1 cellular context compared by ENCODE assay signal in the genomic region with DNA sequence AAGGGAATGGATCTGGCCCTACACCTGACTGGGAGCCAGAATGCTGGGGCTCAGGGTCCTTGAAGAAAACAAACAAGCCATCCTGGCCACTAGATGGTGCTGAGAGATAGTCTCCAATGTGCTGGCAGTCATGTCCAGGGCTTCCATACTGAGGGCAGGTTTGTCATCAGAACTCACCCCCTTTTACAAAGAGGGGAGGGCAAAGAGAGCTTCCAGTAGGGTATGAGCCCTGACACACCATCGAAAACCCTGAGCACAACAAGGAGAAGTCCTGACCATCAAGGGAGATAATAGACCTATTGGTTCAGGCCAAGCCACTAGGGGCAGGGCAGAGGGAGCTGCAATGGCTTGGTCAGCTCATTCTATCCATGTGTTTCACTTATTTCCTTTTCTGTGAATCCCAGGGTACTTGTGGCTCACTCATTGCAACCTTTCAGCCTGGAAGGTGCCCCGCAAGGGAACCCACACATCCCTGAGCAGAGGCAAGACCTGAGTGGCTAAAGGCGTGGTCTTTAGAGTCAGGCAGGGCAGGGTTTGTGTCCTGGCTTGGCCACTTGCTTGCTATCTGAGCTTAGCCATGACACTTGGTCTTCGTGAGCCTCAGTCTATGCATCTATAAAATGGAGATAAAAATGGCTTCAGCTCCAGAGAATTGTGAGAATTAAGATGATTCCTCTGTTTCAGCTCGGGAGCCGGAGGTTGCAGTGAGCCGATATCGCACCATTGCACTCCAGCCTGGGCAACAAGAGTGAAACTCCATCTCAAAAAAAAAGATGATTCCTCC.
TF ChIP-seq lines count a peak whose summit lies in the region.

No MANE protein-coding gene starts in this region.

TF ChIP-seq in HepG2, 621 proteins besides CTCF, POLR2A, EP300 and RAD21 (continued from another document and continues in another):
- TF ChIP-seq, protein P1, sequence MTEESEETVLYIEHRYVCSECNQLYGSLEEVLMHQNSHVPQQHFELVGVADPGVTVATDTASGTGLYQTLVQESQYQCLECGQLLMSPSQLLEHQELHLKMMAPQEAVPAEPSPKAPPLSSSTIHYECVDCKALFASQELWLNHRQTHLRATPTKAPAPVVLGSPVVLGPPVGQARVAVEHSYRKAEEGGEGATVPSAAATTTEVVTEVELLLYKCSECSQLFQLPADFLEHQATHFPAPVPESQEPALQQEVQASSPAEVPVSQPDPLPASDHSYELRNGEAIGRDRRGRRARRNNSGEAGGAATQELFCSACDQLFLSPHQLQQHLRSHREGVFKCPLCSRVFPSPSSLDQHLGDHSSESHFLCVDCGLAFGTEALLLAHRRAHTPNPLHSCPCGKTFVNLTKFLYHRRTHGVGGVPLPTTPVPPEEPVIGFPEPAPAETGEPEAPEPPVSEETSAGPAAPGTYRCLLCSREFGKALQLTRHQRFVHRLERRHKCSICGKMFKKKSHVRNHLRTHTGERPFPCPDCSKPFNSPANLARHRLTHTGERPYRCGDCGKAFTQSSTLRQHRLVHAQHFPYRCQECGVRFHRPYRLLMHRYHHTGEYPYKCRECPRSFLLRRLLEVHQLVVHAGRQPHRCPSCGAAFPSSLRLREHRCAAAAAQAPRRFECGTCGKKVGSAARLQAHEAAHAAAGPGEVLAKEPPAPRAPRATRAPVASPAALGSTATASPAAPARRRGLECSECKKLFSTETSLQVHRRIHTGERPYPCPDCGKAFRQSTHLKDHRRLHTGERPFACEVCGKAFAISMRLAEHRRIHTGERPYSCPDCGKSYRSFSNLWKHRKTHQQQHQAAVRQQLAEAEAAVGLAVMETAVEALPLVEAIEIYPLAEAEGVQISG (CRISPR knock-in tag; IDR thresholded peaks at IDR 0.05): peak; percentile 72
- TF ChIP-seq ZSCAN22 (CRISPR knock-in tag; IDR thresholded peaks at IDR 0.05): no peak
- no peak for TF ChIP-seq ETV6 (CRISPR knock-in tag; conservative IDR thresholded peaks at IDR 0.05)
- peak; percentile 31; the same call in 1 of the 2 replicates for TF ChIP-seq GATAD1 (CRISPR knock-in tag; IDR thresholded peaks at IDR 0.05)
- no peak for TF ChIP-seq PCBP2 (optimal IDR thresholded peaks at IDR 0.05; ENCODE audit: low read depth, low read length, poor library complexity, severe bottlenecking)
- no peak for TF ChIP-seq RFX1 (IDR thresholded peaks at IDR 0.05)
- TF ChIP-seq NR2C2 (CRISPR knock-in tag; IDR thresholded peaks at IDR 0.05; ENCODE audit: borderline replicate concordance): no peak
- TF ChIP-seq, protein P2, sequence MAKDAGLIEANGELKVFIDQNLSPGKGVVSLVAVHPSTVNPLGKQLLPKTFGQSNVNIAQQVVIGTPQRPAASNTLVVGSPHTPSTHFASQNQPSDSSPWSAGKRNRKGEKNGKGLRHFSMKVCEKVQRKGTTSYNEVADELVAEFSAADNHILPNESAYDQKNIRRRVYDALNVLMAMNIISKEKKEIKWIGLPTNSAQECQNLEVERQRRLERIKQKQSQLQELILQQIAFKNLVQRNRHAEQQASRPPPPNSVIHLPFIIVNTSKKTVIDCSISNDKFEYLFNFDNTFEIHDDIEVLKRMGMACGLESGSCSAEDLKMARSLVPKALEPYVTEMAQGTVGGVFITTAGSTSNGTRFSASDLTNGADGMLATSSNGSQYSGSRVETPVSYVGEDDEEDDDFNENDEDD (CRISPR knock-in tag; IDR thresholded peaks at IDR 0.05; ENCODE audit: borderline replicate concordance): no peak
- TF ChIP-seq, protein P3, sequence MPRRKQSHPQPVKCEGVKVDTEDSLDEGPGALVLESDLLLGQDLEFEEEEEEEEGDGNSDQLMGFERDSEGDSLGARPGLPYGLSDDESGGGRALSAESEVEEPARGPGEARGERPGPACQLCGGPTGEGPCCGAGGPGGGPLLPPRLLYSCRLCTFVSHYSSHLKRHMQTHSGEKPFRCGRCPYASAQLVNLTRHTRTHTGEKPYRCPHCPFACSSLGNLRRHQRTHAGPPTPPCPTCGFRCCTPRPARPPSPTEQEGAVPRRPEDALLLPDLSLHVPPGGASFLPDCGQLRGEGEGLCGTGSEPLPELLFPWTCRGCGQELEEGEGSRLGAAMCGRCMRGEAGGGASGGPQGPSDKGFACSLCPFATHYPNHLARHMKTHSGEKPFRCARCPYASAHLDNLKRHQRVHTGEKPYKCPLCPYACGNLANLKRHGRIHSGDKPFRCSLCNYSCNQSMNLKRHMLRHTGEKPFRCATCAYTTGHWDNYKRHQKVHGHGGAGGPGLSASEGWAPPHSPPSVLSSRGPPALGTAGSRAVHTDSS (CRISPR knock-in tag; conservative IDR thresholded peaks at IDR 0.05): no peak
- no peak for TF ChIP-seq NONO (IDR thresholded peaks at IDR 0.05)
- peak; percentile 35; the same call in 1 of the 2 replicates for TF ChIP-seq NONO (CRISPR knock-in tag; conservative IDR thresholded peaks at IDR 0.05)
- peak; percentile 22; the same call in 1 of the 2 replicates for TF ChIP-seq FOXJ3 (CRISPR knock-in tag; IDR thresholded peaks at IDR 0.05; ENCODE audit: borderline replicate concordance)
- TF ChIP-seq ZNF282 (IDR thresholded peaks at IDR 0.05; ENCODE audit: partially characterized antibody): no peak
- TF ChIP-seq RBAK (CRISPR knock-in tag; IDR thresholded peaks at IDR 0.05): no peak
- no peak for TF ChIP-seq TRIM24 (CRISPR knock-in tag; IDR thresholded peaks at IDR 0.05)
- TF ChIP-seq FOXA1 (IDR thresholded peaks at IDR 0.05): no peak
- TF ChIP-seq FOXA1 (CRISPR knock-in tag; IDR thresholded peaks at IDR 0.05): peak; percentile 35; the same call in 1 of the 2 replicates
- TF ChIP-seq MAZ (IDR thresholded peaks at IDR 0.05; ENCODE audit: borderline replicate concordance, low read depth, low read length): no peak
- no peak for TF ChIP-seq MAZ (CRISPR knock-in tag; IDR thresholded peaks at IDR 0.05; ENCODE audit: low read depth)
- TF ChIP-seq, protein P4, sequence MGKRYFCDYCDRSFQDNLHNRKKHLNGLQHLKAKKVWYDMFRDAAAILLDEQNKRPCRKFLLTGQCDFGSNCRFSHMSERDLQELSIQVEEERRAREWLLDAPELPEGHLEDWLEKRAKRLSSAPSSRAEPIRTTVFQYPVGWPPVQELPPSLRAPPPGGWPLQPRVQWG (CRISPR knock-in tag; IDR thresholded peaks at IDR 0.05; ENCODE audit: borderline replicate concordance, low read depth): no peak
- TF ChIP-seq ZNF781 (CRISPR knock-in tag; IDR thresholded peaks at IDR 0.05; ENCODE audit: borderline replicate concordance, not compliant biosample characterization): peak; percentile 19
- 0 out of 2 replicates have a peak, but pooled peaks have one; percentile 16 for TF ChIP-seq ERF (CRISPR knock-in tag; IDR thresholded peaks at IDR 0.05)
- TF ChIP-seq, protein P5, sequence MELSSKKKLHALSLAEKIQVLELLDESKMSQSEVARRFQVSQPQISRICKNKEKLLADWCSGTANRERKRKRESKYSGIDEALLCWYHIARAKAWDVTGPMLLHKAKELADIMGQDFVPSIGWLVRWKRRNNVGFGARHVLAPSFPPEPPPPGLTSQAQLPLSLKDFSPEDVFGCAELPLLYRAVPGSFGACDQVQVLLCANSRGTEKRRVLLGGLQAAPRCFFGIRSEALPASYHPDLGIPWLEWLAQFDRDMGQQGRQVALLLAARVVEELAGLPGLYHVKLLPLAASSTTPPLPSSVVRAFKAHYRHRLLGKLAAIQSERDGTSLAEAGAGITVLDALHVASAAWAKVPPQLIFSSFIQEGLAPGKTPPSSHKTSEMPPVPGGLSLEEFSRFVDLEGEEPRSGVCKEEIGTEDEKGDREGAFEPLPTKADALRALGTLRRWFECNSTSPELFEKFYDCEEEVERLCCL (CRISPR knock-in tag; IDR thresholded peaks at IDR 0.05; ENCODE audit: borderline replicate concordance): no peak
- TF ChIP-seq KLF9 (CRISPR knock-in tag; IDR thresholded peaks at IDR 0.05; ENCODE audit: low read depth): no peak
- TF ChIP-seq ZFP90 (CRISPR knock-in tag; IDR thresholded peaks at IDR 0.05; ENCODE audit: borderline replicate concordance): no peak
- TF ChIP-seq HIVEP1 (CRISPR knock-in tag; IDR thresholded peaks at IDR 0.05): 0 out of 2 replicates have a peak, but pooled peaks have one; percentile 43
- TF ChIP-seq, protein P6, sequence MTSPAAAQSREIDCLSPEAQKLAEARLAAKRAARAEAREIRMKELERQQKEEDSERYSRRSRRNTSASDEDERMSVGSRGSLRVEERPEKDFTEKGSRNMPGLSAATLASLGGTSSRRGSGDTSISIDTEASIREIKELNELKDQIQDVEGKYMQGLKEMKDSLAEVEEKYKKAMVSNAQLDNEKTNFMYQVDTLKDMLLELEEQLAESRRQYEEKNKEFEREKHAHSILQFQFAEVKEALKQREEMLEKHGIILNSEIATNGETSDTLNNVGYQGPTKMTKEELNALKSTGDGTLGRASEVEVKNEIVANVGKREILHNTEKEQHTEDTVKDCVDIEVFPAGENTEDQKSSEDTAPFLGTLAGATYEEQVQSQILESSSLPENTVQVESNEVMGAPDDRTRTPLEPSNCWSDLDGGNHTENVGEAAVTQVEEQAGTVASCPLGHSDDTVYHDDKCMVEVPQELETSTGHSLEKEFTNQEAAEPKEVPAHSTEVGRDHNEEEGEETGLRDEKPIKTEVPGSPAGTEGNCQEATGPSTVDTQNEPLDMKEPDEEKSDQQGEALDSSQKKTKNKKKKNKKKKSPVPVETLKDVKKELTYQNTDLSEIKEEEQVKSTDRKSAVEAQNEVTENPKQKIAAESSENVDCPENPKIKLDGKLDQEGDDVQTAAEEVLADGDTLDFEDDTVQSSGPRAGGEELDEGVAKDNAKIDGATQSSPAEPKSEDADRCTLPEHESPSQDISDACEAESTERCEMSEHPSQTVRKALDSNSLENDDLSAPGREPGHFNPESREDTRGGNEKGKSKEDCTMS (CRISPR knock-in tag; conservative IDR thresholded peaks at IDR 0.05): no peak
- no peak for TF ChIP-seq PCBP1 (IDR thresholded peaks at IDR 0.05; ENCODE audit: borderline replicate concordance, low read depth, low read length)
- no peak for TF ChIP-seq ATM (IDR thresholded peaks at IDR 0.05; ENCODE audit: borderline replicate concordance)
- peak; percentile 54 for TF ChIP-seq SMC3 (IDR thresholded peaks at IDR 0.05; ENCODE audit: low read length)
- TF ChIP-seq, protein P7, sequence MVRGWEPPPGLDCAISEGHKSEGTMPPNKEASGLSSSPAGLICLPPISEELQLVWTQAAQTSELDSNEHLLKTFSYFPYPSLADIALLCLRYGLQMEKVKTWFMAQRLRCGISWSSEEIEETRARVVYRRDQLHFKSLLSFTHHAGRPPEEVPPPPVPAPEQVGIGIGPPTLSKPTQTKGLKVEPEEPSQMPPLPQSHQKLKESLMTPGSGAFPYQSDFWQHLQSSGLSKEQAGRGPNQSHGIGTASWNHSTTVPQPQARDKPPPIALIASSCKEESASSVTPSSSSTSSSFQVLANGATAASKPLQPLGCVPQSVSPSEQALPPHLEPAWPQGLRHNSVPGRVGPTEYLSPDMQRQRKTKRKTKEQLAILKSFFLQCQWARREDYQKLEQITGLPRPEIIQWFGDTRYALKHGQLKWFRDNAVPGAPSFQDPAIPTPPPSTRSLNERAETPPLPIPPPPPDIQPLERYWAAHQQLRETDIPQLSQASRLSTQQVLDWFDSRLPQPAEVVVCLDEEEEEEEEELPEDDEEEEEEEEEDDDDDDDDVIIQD (CRISPR knock-in tag; IDR thresholded peaks at IDR 0.05; ENCODE audit: low read depth): 0 out of 2 replicates have a peak, but pooled peaks have one; percentile 21
- 0 out of 2 replicates have a peak, but pooled peaks have one; percentile 42 for TF ChIP-seq ZMYM4 (CRISPR knock-in tag; IDR thresholded peaks at IDR 0.05)
- no peak for TF ChIP-seq MED1 (CRISPR knock-in tag; IDR thresholded peaks at IDR 0.05)
- TF ChIP-seq, protein P8, sequence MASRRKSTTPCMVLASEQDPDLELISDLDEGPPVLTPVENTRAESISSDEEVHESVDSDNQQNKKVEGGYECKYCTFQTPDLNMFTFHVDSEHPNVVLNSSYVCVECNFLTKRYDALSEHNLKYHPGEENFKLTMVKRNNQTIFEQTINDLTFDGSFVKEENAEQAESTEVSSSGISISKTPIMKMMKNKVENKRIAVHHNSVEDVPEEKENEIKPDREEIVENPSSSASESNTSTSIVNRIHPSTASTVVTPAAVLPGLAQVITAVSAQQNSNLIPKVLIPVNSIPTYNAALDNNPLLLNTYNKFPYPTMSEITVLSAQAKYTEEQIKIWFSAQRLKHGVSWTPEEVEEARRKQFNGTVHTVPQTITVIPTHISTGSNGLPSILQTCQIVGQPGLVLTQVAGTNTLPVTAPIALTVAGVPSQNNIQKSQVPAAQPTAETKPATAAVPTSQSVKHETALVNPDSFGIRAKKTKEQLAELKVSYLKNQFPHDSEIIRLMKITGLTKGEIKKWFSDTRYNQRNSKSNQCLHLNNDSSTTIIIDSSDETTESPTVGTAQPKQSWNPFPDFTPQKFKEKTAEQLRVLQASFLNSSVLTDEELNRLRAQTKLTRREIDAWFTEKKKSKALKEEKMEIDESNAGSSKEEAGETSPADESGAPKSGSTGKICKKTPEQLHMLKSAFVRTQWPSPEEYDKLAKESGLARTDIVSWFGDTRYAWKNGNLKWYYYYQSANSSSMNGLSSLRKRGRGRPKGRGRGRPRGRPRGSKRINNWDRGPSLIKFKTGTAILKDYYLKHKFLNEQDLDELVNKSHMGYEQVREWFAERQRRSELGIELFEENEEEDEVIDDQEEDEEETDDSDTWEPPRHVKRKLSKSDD (CRISPR knock-in tag; IDR thresholded peaks at IDR 0.05; ENCODE audit: low read depth): no peak
- TF ChIP-seq ZNF331 (CRISPR knock-in tag; IDR thresholded peaks at IDR 0.05): peak; percentile 36; the same call in 1 of the 2 replicates
- TF ChIP-seq, protein P9, sequence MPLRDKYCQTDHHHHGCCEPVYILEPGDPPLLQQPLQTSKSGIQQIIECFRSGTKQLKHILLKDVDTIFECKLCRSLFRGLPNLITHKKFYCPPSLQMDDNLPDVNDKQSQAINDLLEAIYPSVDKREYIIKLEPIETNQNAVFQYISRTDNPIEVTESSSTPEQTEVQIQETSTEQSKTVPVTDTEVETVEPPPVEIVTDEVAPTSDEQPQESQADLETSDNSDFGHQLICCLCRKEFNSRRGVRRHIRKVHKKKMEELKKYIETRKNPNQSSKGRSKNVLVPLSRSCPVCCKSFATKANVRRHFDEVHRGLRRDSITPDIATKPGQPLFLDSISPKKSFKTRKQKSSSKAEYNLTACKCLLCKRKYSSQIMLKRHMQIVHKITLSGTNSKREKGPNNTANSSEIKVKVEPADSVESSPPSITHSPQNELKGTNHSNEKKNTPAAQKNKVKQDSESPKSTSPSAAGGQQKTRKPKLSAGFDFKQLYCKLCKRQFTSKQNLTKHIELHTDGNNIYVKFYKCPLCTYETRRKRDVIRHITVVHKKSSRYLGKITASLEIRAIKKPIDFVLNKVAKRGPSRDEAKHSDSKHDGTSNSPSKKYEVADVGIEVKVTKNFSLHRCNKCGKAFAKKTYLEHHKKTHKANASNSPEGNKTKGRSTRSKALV (CRISPR knock-in tag; IDR thresholded peaks at IDR 0.05): no peak
- TF ChIP-seq NFRKB (IDR thresholded peaks at IDR 0.05): no peak
- peak; percentile 78 for TF ChIP-seq STAG1 (CRISPR knock-in tag; IDR thresholded peaks at IDR 0.05)
- TF ChIP-seq SRY (CRISPR knock-in tag; IDR thresholded peaks at IDR 0.05): no peak
- TF ChIP-seq IRF2 (CRISPR knock-in tag; IDR thresholded peaks at IDR 0.05): no peak
- TF ChIP-seq ZNF672 (CRISPR knock-in tag; IDR thresholded peaks at IDR 0.05): no peak
- TF ChIP-seq ZNF878 (CRISPR knock-in tag; IDR thresholded peaks at IDR 0.05): no peak
- no peak for TF ChIP-seq TBP (CRISPR knock-in tag; IDR thresholded peaks at IDR 0.05)
- TF ChIP-seq SAP130 (CRISPR knock-in tag; IDR thresholded peaks at IDR 0.05; ENCODE audit: low read depth): peak; percentile 30; the same call in 1 of the 2 replicates
- TF ChIP-seq ZNF432 (CRISPR knock-in tag; IDR thresholded peaks at IDR 0.05; ENCODE audit: borderline replicate concordance): no peak
- no peak for TF ChIP-seq ZNF136 (CRISPR knock-in tag; IDR thresholded peaks at IDR 0.05; ENCODE audit: low read depth)
- peak; percentile 75 for TF ChIP-seq ZNF629 (CRISPR knock-in tag; conservative IDR thresholded peaks at IDR 0.05)
